ENCODE assay signal across 1 cellular context in the genomic region with DNA sequence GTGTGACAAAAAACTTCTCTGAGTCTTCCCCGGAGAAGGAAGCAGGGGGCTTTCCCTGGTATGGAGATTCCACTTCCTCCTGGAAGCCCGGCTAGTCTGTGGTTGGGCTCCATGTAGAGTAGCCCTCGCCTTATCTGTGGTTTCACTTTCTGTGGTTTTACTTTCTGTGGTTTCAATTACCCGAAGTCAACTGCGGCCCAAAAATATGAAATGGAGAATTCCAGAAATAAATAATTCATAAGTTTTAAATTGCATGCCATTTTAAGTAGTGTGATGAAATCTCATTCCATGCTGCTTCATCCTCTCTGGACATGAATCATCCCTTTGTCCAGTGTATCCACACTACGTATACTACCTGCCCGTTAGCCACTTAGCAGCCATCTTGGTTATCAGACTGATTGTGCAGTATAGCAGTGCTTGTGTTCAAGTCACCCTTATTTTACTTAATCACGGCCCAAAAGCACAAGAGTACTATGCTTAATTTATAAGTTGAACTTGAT.
TF ChIP-seq lines count a peak whose summit lies in the region.

No MANE protein-coding gene starts in this region.

TF ChIP-seq in K562, 482 proteins besides CTCF, POLR2A, EP300 and RAD21 (continued from another document and continues in another):
- TF ChIP-seq, protein P1, sequence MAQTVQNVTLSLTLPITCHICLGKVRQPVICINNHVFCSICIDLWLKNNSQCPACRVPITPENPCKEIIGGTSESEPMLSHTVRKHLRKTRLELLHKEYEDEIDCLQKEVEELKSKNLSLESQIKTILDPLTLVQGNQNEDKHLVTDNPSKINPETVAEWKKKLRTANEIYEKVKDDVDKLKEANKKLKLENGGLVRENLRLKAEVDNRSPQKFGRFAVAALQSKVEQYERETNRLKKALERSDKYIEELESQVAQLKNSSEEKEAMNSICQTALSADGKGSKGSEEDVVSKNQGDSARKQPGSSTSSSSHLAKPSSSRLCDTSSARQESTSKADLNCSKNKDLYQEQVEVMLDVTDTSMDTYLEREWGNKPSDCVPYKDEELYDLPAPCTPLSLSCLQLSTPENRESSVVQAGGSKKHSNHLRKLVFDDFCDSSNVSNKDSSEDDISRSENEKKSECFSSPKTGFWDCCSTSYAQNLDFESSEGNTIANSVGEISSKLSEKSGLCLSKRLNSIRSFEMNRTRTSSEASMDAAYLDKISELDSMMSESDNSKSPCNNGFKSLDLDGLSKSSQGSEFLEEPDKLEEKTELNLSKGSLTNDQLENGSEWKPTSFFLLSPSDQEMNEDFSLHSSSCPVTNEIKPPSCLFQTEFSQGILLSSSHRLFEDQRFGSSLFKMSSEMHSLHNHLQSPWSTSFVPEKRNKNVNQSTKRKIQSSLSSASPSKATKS (CRISPR knock-in tag; IDR thresholded peaks at IDR 0.05), result peak; percentile 75; the same call in 1 of the 2 replicates
- no peak for TF ChIP-seq GABPB2 (CRISPR knock-in tag; conservative IDR thresholded peaks at IDR 0.05)
- no peak for TF ChIP-seq KDM5B (IDR thresholded peaks at IDR 0.05; ENCODE audit: insufficient replicate concordance, low read depth, low read length)
- TF ChIP-seq STAT6 (CRISPR knock-in tag; IDR thresholded peaks at IDR 0.05), result no peak
- no peak for TF ChIP-seq NR0B1 (IDR thresholded peaks at IDR 0.05; ENCODE audit: partially characterized antibody)
- TF ChIP-seq REST (CRISPR knock-in tag; IDR thresholded peaks at IDR 0.05; ENCODE audit: low read depth), result no peak
- peak; percentile 87 for TF ChIP-seq HIVEP1 (CRISPR knock-in tag; IDR thresholded peaks at IDR 0.05)
- TF ChIP-seq, protein P2, sequence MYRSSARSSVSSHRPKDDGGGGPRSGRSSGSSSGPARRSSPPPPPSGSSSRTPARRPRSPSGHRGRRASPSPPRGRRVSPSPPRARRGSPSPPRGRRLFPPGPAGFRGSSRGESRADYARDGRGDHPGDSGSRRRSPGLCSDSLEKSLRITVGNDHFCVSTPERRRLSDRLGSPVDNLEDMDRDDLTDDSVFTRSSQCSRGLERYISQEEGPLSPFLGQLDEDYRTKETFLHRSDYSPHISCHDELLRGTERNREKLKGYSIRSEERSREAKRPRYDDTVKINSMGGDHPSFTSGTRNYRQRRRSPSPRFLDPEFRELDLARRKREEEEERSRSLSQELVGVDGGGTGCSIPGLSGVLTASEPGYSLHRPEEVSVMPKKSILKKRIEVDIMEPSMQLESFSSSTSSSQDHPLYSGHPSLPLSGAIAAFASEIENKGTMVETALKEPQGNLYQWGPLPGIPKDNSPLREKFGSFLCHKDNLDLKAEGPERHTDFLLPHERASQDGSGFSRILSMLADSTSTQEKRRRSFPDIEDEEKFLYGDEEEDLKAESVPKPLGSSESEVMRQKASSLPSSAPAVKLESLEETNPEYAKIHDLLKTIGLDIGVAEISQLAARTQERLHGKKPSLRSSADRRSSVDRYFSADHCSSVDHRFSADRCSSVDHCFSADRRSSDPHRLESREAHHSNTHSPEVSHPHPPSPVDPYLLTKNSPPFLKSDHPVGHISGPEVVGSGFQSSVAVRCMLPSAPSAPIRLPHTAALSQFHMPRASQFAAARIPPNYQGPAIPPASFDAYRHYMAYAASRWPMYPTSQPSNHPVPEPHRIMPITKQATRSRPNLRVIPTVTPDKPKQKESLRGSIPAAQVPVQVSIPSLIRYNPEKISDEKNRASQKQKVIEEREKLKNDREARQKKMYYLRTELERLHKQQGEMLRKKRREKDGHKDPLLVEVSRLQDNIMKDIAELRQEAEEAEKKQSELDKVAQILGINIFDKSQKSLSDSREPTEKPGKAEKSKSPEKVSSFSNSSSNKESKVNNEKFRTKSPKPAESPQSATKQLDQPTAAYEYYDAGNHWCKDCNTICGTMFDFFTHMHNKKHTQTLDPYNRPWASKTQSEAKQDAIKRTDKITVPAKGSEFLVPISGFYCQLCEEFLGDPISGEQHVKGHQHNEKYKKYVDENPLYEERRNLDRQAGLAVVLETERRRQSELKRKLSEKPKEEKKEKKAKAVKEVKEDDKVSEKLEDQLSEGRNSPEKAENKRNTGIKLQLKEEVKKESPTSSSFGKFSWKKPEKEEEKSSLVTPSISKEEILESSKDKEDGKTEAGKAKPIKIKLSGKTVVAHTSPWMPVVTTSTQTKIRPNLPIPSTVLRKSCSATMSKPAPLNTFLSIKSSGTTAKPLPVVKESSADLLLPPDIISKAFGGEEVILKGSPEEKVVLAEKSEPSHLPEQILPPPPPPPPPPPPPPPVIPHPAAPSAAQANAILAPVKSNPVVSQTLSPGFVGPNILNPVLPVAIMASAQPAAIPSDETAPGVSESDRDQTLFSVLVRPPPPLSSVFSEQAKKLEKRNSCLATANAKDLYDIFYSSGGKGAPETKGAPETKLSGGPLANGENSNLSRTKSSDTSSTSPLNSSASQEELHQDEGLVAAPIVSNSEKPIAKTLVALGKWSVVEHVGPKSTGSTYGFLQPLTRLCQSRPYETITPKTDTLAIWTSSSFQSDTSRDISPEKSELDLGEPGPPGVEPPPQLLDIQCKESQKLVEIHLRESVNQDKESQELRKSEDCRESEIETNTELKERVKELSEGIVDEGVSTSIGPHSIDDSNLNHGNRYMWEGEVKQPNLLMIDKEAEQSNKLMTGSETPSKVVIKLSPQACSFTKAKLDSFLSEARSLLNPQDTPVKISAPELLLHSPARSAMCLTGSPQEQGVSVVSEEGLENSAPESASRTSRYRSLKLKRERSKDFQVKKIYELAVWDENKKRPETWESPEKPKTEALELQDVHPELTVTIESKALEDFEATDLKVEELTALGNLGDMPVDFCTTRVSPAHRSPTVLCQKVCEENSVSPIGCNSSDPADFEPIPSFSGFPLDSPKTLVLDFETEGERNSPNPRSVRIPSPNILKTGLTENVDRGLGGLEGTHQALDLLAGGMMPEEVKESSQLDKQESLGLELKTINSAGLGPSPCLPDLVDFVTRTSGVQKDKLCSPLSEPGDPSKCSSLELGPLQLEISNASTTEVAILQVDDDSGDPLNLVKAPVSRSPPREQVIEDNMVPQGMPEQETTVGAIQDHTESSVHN (IDR thresholded peaks at IDR 0.05; ENCODE audit: borderline replicate concordance in 1 of 2, low read depth in 1 of 2), result no peak
- TF ChIP-seq LARP7 (IDR thresholded peaks at IDR 0.05), result no peak
- no peak for TF ChIP-seq NFIX (CRISPR knock-in tag; IDR thresholded peaks at IDR 0.05; ENCODE audit: low read depth)
- no peak for TF ChIP-seq IFI16 (CRISPR knock-in tag; IDR thresholded peaks at IDR 0.05)
- TF ChIP-seq TAF9B (IDR thresholded peaks at IDR 0.05; ENCODE audit: partially characterized antibody), result no peak
- TF ChIP-seq, protein P3, sequence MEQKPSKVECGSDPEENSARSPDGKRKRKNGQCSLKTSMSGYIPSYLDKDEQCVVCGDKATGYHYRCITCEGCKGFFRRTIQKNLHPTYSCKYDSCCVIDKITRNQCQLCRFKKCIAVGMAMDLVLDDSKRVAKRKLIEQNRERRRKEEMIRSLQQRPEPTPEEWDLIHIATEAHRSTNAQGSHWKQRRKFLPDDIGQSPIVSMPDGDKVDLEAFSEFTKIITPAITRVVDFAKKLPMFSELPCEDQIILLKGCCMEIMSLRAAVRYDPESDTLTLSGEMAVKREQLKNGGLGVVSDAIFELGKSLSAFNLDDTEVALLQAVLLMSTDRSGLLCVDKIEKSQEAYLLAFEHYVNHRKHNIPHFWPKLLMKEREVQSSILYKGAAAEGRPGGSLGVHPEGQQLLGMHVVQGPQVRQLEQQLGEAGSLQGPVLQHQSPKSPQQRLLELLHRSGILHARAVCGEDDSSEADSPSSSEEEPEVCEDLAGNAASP (IDR thresholded peaks at IDR 0.05), result no peak
- TF ChIP-seq PRPF4 (IDR thresholded peaks at IDR 0.05; ENCODE audit: insufficient read depth, low read depth, low read length, poor library complexity, severe bottlenecking), result no peak
- no peak for TF ChIP-seq ZNF57 (CRISPR knock-in tag; IDR thresholded peaks at IDR 0.05)
- TF ChIP-seq, protein P4, sequence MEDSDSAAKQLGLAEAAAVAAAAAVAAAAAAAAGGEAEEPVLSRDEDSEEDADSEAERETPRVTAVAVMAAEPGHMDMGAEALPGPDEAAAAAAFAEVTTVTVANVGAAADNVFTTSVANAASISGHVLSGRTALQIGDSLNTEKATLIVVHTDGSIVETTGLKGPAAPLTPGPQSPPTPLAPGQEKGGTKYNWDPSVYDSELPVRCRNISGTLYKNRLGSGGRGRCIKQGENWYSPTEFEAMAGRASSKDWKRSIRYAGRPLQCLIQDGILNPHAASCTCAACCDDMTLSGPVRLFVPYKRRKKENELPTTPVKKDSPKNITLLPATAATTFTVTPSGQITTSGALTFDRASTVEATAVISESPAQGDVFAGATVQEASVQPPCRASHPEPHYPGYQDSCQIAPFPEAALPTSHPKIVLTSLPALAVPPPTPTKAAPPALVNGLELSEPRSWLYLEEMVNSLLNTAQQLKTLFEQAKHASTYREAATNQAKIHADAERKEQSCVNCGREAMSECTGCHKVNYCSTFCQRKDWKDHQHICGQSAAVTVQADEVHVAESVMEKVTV (CRISPR knock-in tag; IDR thresholded peaks at IDR 0.05), result no peak
- TF ChIP-seq HINFP (tag; conservative IDR thresholded peaks at IDR 0.05; ENCODE audit: low read depth), result peak; percentile 63; the same call in 1 of the 2 replicates
- no peak for TF ChIP-seq NFATC3 (IDR thresholded peaks at IDR 0.05)
- no peak for TF ChIP-seq CBX5 (IDR thresholded peaks at IDR 0.05; ENCODE audit: borderline replicate concordance, low read depth)
- TF ChIP-seq BRD4 (IDR thresholded peaks at IDR 0.05), result no peak
- TF ChIP-seq, protein P5, sequence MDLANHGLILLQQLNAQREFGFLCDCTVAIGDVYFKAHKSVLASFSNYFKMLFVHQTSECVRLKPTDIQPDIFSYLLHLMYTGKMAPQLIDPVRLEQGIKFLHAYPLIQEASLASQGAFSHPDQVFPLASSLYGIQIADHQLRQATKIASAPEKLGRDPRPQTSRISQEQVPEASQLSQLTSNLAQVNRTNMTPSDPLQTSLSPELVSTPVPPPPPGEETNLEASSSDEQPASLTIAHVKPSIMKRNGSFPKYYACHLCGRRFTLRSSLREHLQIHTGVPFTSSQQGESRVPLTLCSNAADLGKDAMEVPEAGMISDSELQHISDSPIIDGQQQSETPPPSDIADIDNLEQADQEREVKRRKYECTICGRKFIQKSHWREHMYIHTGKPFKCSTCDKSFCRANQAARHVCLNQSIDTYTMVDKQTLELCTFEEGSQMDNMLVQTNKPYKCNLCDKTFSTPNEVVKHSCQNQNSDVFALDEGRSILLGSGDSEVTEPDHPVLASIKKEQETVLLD (IDR thresholded peaks at IDR 0.05), result no peak
